ENCODE assay signal across 8 cellular contexts in genomic region chr16:88811850-88812736, GRCh38. TPM values are rescaled to one million over a fixed set of nuclear protein-coding genes. Genes with fewer than 3 reads are reported as not detected.
DNase-seq lines count a peak whose midpoint lies in the region; ATAC-seq and TF ChIP-seq lines count a peak whose summit lies in the region.

APRT (minus strand) TSS chr16:88811928; CDS start chr16:88811899, 29 bp downstream.

- peak within 1 kb of the TSS; percentile 62 for H3K4me3 ChIP-seq in right cardiac atrium (ENCODE audit: low read length)
- peak within 1 kb of the TSS; percentile 60 to 66 for H3K4me3 ChIP-seq in uterus

- under 1% methylated on average over 83 of the region's 83 CpGs for WGBS in right cardiac atrium

- H3K27ac ChIP-seq in right cardiac atrium (ENCODE audit: low read length): peak within 1 kb of the TSS; percentile 97
- peak within 1 kb of the TSS; percentile 90 to 95 for H3K27ac ChIP-seq in uterus

- TF ChIP-seq CTCF in uterus (IDR thresholded peaks at IDR 0.05): peak; percentile 4 to 61 (median 44)

- H3K27me3 ChIP-seq in right cardiac atrium (ENCODE audit: control insufficient read depth, insufficient read depth) (no peaks in the 10 kb centered on the region), uterus (no peaks in the 10 kb centered on the region)

- H3K36me3 ChIP-seq in uterus: no peaks in the 10 kb centered on the region

- no peaks in the 10 kb centered on the region for H3K9me3 ChIP-seq in right cardiac atrium (ENCODE audit: control insufficient read depth, low read length)
- H3K9me3 ChIP-seq in uterus: no peaks in the 10 kb centered on the region

- DNase-seq in NCI-H187 (lab: John Stamatoyannopoulos, UW): peak; percentile 65 to 71
- peak in 57 of 58 donors; percentile 42 to 96 (median 87) for DNase-seq in anterior cingulate cortex (lab: John Stamatoyannopoulos, UW)
- DNase-seq in right cardiac atrium: peak; percentile 94 to 99 (median 97)
- DNase-seq in putamen (ENCODE audit: low spot score): peak; percentile 91
- DNase-seq in uterus: peak; percentile 95 to 98

- H3K4me1 ChIP-seq in right cardiac atrium (ENCODE audit: control insufficient read depth, insufficient read depth, low read length) (no peaks in the 10 kb centered on the region), uterus (peaks cover 0 to 18% of the 10 kb centered on the region in 2 donors)

- peak; percentile 70 for ATAC-seq in GM18502 (IDR thresholded peaks at IDR 0.05; ENCODE audit: poor library complexity, unreplicated experiment)
- peak; percentile 50 for ATAC-seq in HG02943 (IDR thresholded peaks at IDR 0.05; ENCODE audit: low read depth, unreplicated experiment)
- ATAC-seq in right cardiac atrium: peak; percentile 91

- intact Hi-C loops in T-helper 2 cell treated with Interferon-gamma antibody and Interleukin-4, amounts not matched to agents 100 ng/mL and 5 ng/mL, for 36 hours (cut with micrococcal nuclease): loop anchor here (1.0 to 2.0 kb wide), 3 partner anchors 9 to 359 kb away; partner anchors contain the start of genes CDH15, CDT1 and TRAPPC2L
- intact Hi-C loops in right cardiac atrium (cut with DNase I) (loop anchor here in 1 of 4 donors (10.0 kb wide), 1 partner anchor 353 kb away; no protein-coding TSS in a partner anchor), uterus (cut with DNase I; ENCODE audit: low total_unique reads) (no loop called here)

- TF ChIP-seq POLR2A in uterus (IDR thresholded peaks at IDR 0.05): peak; percentile 28 to 83

RNA-seq across cellular contexts. Expression of gene APRT, which starts in this region (rescaled TPM):
- total RNA-seq in T-helper 2 cell treated with Interferon-gamma antibody and Interleukin-4, amounts not matched to agents 100 ng/mL and 5 ng/mL, for 36 hours: 183 and 196 TPM in 2 replicates
- total RNA-seq in right cardiac atrium (10 to 100 TPM; 40.8 to 65.8 (median 50.7) TPM), uterus (10 to 100 TPM; 32.5 to 82.2 (median 56.3) TPM)
- 82.0 TPM for polyA plus RNA-seq in right cardiac atrium

Comparison
In these comparisons a context has a peak if more than half of its experiments do, and no peak if none do; other contexts are left out.
1. Peak in every context shown above with its lines: DNase-seq, ATAC-seq, H3K4me3 ChIP-seq and H3K27ac ChIP-seq.